Comparison of ENCODE assay signal across 8 cellular contexts in the genomic region with DNA sequence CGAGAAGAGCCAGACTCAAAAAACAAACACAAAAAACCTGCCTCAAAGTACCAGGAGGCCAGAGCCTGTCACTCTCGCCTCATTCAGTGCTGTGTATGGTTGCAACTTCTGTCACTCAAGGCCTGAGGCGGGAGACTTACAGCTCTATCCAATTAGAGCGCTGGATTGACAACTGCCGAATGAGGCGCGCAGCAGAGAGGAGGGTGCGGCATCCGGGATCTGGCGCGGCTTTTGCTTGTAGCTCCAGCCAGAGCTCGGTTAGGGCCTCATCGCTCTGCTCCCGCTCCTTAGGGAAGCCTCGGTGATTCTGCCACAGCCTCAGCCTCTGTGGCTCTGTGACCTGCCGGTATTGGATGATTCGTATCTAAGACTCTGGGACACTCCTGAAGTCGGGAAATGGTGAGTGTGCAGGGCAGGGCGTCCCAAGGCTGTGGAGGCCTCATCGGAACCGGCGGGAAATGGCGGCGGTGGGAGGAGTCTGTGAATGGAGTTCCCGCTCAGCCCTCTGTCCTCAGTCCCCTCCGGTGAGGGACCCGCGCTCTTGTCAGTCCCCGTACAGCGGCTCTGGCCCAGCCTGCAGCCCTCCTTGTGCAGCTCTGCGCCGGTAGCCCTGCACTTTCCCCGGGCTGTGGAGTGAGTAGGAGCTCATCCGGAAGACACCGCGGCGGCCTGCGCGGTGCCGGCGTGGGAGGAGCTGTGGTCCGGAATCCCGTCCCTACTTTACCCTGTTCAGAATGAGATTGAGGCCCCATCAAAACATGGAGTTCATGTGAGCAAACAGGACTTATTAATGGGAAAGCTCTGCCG. TPM values are rescaled to one million over a fixed set of nuclear protein-coding genes. Genes with fewer than 3 reads are reported as not detected.
DNase-seq lines count a peak whose midpoint lies in the region; ATAC-seq and TF ChIP-seq lines count a peak whose summit lies in the region.

ZNF718 (plus strand) TSS at position 227 of the 807 bp plus-strand sequence; CDS start at position 397, 170 bp downstream.

- under 1% methylated on average over 44 of the region's 44 CpGs for WGBS in right cardiac atrium

- H3K4me1 ChIP-seq in ascending aorta, result peaks cover 6% of the 10 kb centered on the region in 2 donors
- H3K4me1 ChIP-seq in right cardiac atrium (ENCODE audit: control insufficient read depth, insufficient read depth, low read length), result no peaks in the 10 kb centered on the region
- peaks cover 15% of the 10 kb centered on the region for H3K4me1 ChIP-seq in vagina

- TF ChIP-seq POLR2A in GM10847 (IDR thresholded peaks at IDR 0.05; ENCODE audit: extremely low read depth, insufficient read length), result peak; percentile 54
- TF ChIP-seq POLR2A in vagina (IDR thresholded peaks at IDR 0.05), result peak in 1 of 2 donors; percentile 55

- intact Hi-C loops in ascending aorta (cut with DNase I), result loop anchor here (2.0 kb wide), 1 partner anchor 212 kb away; the partner anchor contains the start of gene ZNF141
- intact Hi-C loops in right cardiac atrium (cut with DNase I), result no loop called here
- intact Hi-C loops in vagina (cut with DNase I), result no loop called here

- H3K36me3 ChIP-seq in ascending aorta (peaks cover 0 to 24% of the 10 kb centered on the region in 2 donors), vagina (no peaks in the 10 kb centered on the region)

- no peaks in the 10 kb centered on the region for H3K27me3 ChIP-seq in ascending aorta
- no peaks in the 10 kb centered on the region for H3K27me3 ChIP-seq in right cardiac atrium (ENCODE audit: control insufficient read depth, insufficient read depth)
- H3K27me3 ChIP-seq in vagina, result no peaks in the 10 kb centered on the region

- H3K27ac ChIP-seq in ascending aorta (peak within 1 kb of the TSS; percentile 85 to 90), right cardiac atrium (ENCODE audit: low read length) (peak within 1 kb of the TSS; percentile 98), vagina (peak within 1 kb of the TSS; percentile 83)

- H3K4me3 ChIP-seq in ascending aorta (peak within 1 kb of the TSS; percentile 73 to 82), right cardiac atrium (ENCODE audit: low read length) (peak within 1 kb of the TSS; percentile 50), vagina (peak within 1 kb of the TSS; percentile 63 to 70)

- TF ChIP-seq CTCF in ascending aorta (IDR thresholded peaks at IDR 0.05) (no peak), vagina (IDR thresholded peaks at IDR 0.05) (no peak)

- peak; percentile 99 for ATAC-seq in HG02623 (IDR thresholded peaks at IDR 0.05; ENCODE audit: unreplicated experiment)
- ATAC-seq in right cardiac atrium, result peak; percentile 100

- DNase-seq in NCI-H1417 (lab: John Stamatoyannopoulos, UW) (peak; percentile 74 to 98 (median 96)), T-helper 2 cell (peak; percentile 64 to 97 (median 85)), ascending aorta (ENCODE audit: low spot score in 2 of 2) (peak; percentile 86 to 97), right cardiac atrium (peak; percentile 92 to 96 (median 95)), putamen (ENCODE audit: low spot score) (peak; percentile 96), vagina (ENCODE audit: extremely low spot score in 2 of 2) (peak; percentile 96 to 97)

- H3K9me3 ChIP-seq in ascending aorta (peaks cover 0 to 5% of the 10 kb centered on the region in 2 donors), right cardiac atrium (ENCODE audit: control insufficient read depth, low read length) (no peaks in the 10 kb centered on the region), vagina (no peaks in the 10 kb centered on the region)

RNA-seq across cellular contexts. Expression of gene ZNF718, which starts in this region (rescaled TPM):
- total RNA-seq in ascending aorta, result 0.32 TPM
- 1 to 10 TPM; 3.6 to 7.9 (median 5.0) TPM for total RNA-seq in right cardiac atrium
- polyA plus RNA-seq in right cardiac atrium, result 1.7 TPM
- 5.9 TPM for total RNA-seq in vagina

Comparison
In these comparisons a context has a peak if more than half of its experiments do, and no peak if none do; other contexts are left out.
1. Peak in every context shown above with its lines: DNase-seq, ATAC-seq, H3K4me3 ChIP-seq and H3K27ac ChIP-seq.
2. Peak in DNase-seq, H3K4me3 ChIP-seq and H3K27ac ChIP-seq in ascending aorta; RNA of the gene not detected or under 1 TPM.